In genomic region chr16:24180451-24180850, GRCh38 we compare ENCODE assay signal across 26 cellular contexts.
DNase-seq lines count a peak whose midpoint lies in the region; ATAC-seq, FAIRE-seq and TF ChIP-seq lines count a peak whose summit lies in the region.
"Had no signal": no experiment of that assay in that cellular context is flagged by ENCODE, and none has a peak within 500 bp of the region (broad histone marks: within the 10 kb centered on the region; RNA-seq: fewer than 3 reads in every experiment).

No MANE protein-coding gene starts in this region.

- no peak overlapping the region for H3K4me3 ChIP-seq in HepG2 (replicated peaks in 1 of 3; ENCODE audit: insufficient read depth in 1 of 3, low read depth in 2 of 3, low read length in 3 of 3)
- H3K4me3 ChIP-seq in right lobe of liver = no peak overlapping the region
- no peak overlapping the region for H3K4me3 ChIP-seq in neural progenitor cell
- H3K4me3 ChIP-seq: BLaER1, GM12878 had no signal

- H3K4me1 Mint-ChIP-seq in memory B cell (peaks cover under 1% of the 10 kb centered on the region), neural progenitor cell (no peaks in the 10 kb centered on the region)
- H3K4me1 Mint-ChIP-seq: CD14-positive monocyte had no signal

- no peaks in the 10 kb centered on the region for H3K4me1 ChIP-seq in HepG2 (ENCODE audit: insufficient read depth, low read length)
- H3K4me1 ChIP-seq in right lobe of liver = no peaks in the 10 kb centered on the region
- H3K4me1 ChIP-seq in neural progenitor cell = no peaks in the 10 kb centered on the region
- H3K4me1 ChIP-seq: BE2C, BLaER1 had no signal

- peaks cover 49% of the 10 kb centered on the region for H3K36me3 Mint-ChIP-seq in memory B cell
- no peaks in the 10 kb centered on the region for H3K36me3 Mint-ChIP-seq in neural progenitor cell

- H3K4me2 ChIP-seq in HepG2 (ENCODE audit: low read depth, low read length) = no peak overlapping the region
- no peak overlapping the region for H3K4me2 ChIP-seq in neural progenitor cell
- H3K4me2 ChIP-seq: BLaER1 had no signal

- no peak for TF ChIP-seq CTCF in HepG2 (CRISPR knock-in tag; IDR thresholded peaks at IDR 0.05)
- TF ChIP-seq CTCF in right lobe of liver (IDR thresholded peaks at IDR 0.05) = no peak
- no peak for TF ChIP-seq CTCF in neural progenitor cell (IDR thresholded peaks at IDR 0.05)

- H3K27ac ChIP-seq in HepG2 (ENCODE audit: extremely low read length, insufficient read depth, low read length) = no peak overlapping the region
- no peak overlapping the region for H3K27ac ChIP-seq in right lobe of liver
- no peak overlapping the region for H3K27ac ChIP-seq in neural progenitor cell
- H3K27ac ChIP-seq: 22Rv1, BLaER1 had no signal

- H3K4me3 Mint-ChIP-seq in memory B cell (no peak overlapping the region), neural progenitor cell (no peak overlapping the region)
- H3K4me3 Mint-ChIP-seq: CD14-positive monocyte; CD4-positive, alpha-beta memory T cell; CD4-positive, CD25-positive, alpha-beta regulatory T cell; CD8-positive, alpha-beta memory T cell had no signal

- WGBS in HepG2 (ENCODE audit: low lambda C conversion rate) = 2% methylated on average over 8 of the region's 8 CpGs
- 62% methylated on average over 8 of the region's 8 CpGs for WGBS in right lobe of liver (ENCODE audit: insufficient coverage, low coverage, low lambda C conversion rate, missing lambda C conversion rate)

- FAIRE-seq in HepG2 (lab: Jason Lieb, UNC) = no peak
- FAIRE-seq: A204.1, GM12878, GM12892, GM18507 had no signal

- H3K27ac Mint-ChIP-seq in memory B cell = peak overlapping the region; percentile 53
- no peak overlapping the region for H3K27ac Mint-ChIP-seq in neural progenitor cell
- H3K27ac Mint-ChIP-seq: CD4-positive, alpha-beta memory T cell; CD4-positive, CD25-positive, alpha-beta regulatory T cell; CD8-positive, alpha-beta memory T cell had no signal

- POLR2A ChIA-PET in HepG2 (lab: Yijun Ruan, JAX) = no interaction called here

- in situ Hi-C loops in HepG2 (cut with HindIII; ENCODE audit: extremely low pct_ligation_motif_present, low pct_unique_long_range_greater_than_20kb) = no loop called here

- intact Hi-C loops in HepG2 (cut with micrococcal nuclease; ENCODE audit: unreplicated experiment) = no loop called here
- intact Hi-C loops in right lobe of liver (cut with DNase I) = no loop called here

- TF ChIP-seq EP300 in HepG2 (IDR thresholded peaks at IDR 0.05; ENCODE audit: low read depth in 2 of 2, low read length in 2 of 2) (no peak), HepG2 (CRISPR knock-in tag; IDR thresholded peaks at IDR 0.05; ENCODE audit: borderline replicate concordance) (no peak)

- H3K9me3 ChIP-seq in HepG2 (ENCODE audit: low read length) (no peaks in the 10 kb centered on the region), right lobe of liver (no peaks in the 10 kb centered on the region), neural progenitor cell (ENCODE audit: low read depth) (no peaks in the 10 kb centered on the region)
- H3K9me3 ChIP-seq: BE2C, BLaER1 had no signal

- H3K9ac ChIP-seq in HepG2 (ENCODE audit: insufficient read depth, low read depth, low read length) (no peak overlapping the region), neural progenitor cell (no peak overlapping the region)
- H3K9ac ChIP-seq: BLaER1 had no signal

- no TSS peak for BruUV-seq in HepG2 (replicated peaks; lab: Mats Ljungman, UMichigan)

- H3K36me3 ChIP-seq in HepG2 (replicated peaks in 1 of 2; ENCODE audit: control insufficient read depth in 1 of 2, insufficient read depth in 2 of 2, low read length in 2 of 2) (no peaks in the 10 kb centered on the region), right lobe of liver (no peaks in the 10 kb centered on the region), neural progenitor cell (no peaks in the 10 kb centered on the region)
- H3K36me3 ChIP-seq: BE2C, BLaER1 had no signal

- CTCF ChIA-PET in HepG2 (lab: Yijun Ruan, JAX; ENCODE audit: low intra/inter-chr PET ratio, low total read pairs) = no interaction called here

- H3K79me2 ChIP-seq in HepG2 (ENCODE audit: insufficient read depth, low read length) = no peaks in the 10 kb centered on the region
- no peaks in the 10 kb centered on the region for H3K79me2 ChIP-seq in neural progenitor cell (ENCODE audit: low read depth)

- no peak for TF ChIP-seq POLR2A in HepG2 (IDR thresholded peaks at IDR 0.05; ENCODE audit: insufficient read depth in 1 of 2, low read depth in 2 of 2, low read length in 2 of 2)
- no peak for TF ChIP-seq POLR2A in right lobe of liver (IDR thresholded peaks at IDR 0.05)

- H3F3A ChIP-seq in neural progenitor cell (ENCODE audit: low read depth) = no peaks in the 10 kb centered on the region

- peaks cover 0 to 3% of the 10 kb centered on the region in 2 experiments; a peak in 2 of 5 replicates for H3K27me3 ChIP-seq in HepG2 (ENCODE audit: control insufficient read depth in 1 of 2, insufficient read depth in 2 of 2, low read length in 2 of 2)
- H3K27me3 ChIP-seq in right lobe of liver = peaks cover 0 to 5% of the 10 kb centered on the region in 2 donors
- no peaks in the 10 kb centered on the region for H3K27me3 ChIP-seq in neural progenitor cell
- H3K27me3 ChIP-seq: BE2C, BLaER1 had no signal

- no peaks in the 10 kb centered on the region for H3K9me3 Mint-ChIP-seq in memory B cell
- H3K9me3 Mint-ChIP-seq in neural progenitor cell = no peaks in the 10 kb centered on the region
- H3K9me3 Mint-ChIP-seq: CD14-positive monocyte; CD4-positive, alpha-beta memory T cell; CD8-positive, alpha-beta memory T cell had no signal

- ATAC-seq in HepG2 (no peak), right lobe of liver (no peak), memory B cell (ENCODE audit: low read depth) (no peak)
- ATAC-seq: GM12878 had no signal

- no peak overlapping the region for H2AFZ ChIP-seq in HepG2 (ENCODE audit: low read length)
- no peak overlapping the region for H2AFZ ChIP-seq in neural progenitor cell (replicated peaks)

- H4K20me1 ChIP-seq in HepG2 (ENCODE audit: insufficient read depth, low read length) = no peaks in the 10 kb centered on the region
- peaks cover 22% of the 10 kb centered on the region for H4K20me1 ChIP-seq in neural progenitor cell (ENCODE audit: low read depth)
- H4K20me1 ChIP-seq: BLaER1 had no signal

- DNase-seq in HepG2 (ENCODE audit: low spot score) (no peak), right lobe of liver (no peak), memory B cell (ENCODE audit: low spot score in 2 of 2) (no peak), neural progenitor cell (ENCODE audit: low spot score) (no peak), NCI-H748 treated with DMSO at 0.1 percent for 48 hours (lab: John Stamatoyannopoulos, UW) (no peak)
- DNase-seq: ACHN; BE2C; C1 segment of cervical spinal cord; CD4-positive, alpha-beta memory T cell; CD4-positive, CD25-positive, alpha-beta regulatory T cell; CD8-positive, alpha-beta memory T cell; COR-L47; DMS 273 treated with DMSO at 0.1 percent for 48 hours; DMS153; DMS53; DMS79; DND-41; EL; GDM1 had no signal

- TF ChIP-seq RAD21 in HepG2 (CRISPR knock-in tag; IDR thresholded peaks at IDR 0.05) = no peak

- no peaks in the 10 kb centered on the region for H3K27me3 Mint-ChIP-seq in memory B cell
- peaks cover 4% of the 10 kb centered on the region for H3K27me3 Mint-ChIP-seq in neural progenitor cell (ENCODE audit: insufficient read depth, low read depth)
- H3K27me3 Mint-ChIP-seq: CD4-positive, alpha-beta memory T cell; CD4-positive, CD25-positive, alpha-beta regulatory T cell; CD8-positive, alpha-beta memory T cell had no signal

TF ChIP-seq in HepG2, 621 proteins besides CTCF, POLR2A, EP300 and RAD21:
- TF ChIP-seq HNF4A (CRISPR knock-in tag; IDR thresholded peaks at IDR 0.05) (peak; percentile 9; the same call in 1 of the 2 replicates), ZNF543 (CRISPR knock-in tag; IDR thresholded peaks at IDR 0.05) (no peak), ZBTB7A (CRISPR knock-in tag; IDR thresholded peaks at IDR 0.05) (no peak), PAWR (CRISPR knock-in tag; IDR thresholded peaks at IDR 0.05; ENCODE audit: borderline replicate concordance) (no peak), PAX8 (CRISPR knock-in tag; IDR thresholded peaks at IDR 0.05; ENCODE audit: borderline replicate concordance) (no peak), ZSCAN25 (CRISPR knock-in tag; IDR thresholded peaks at IDR 0.05) (no peak), ZBTB49 (CRISPR knock-in tag; IDR thresholded peaks at IDR 0.05; ENCODE audit: borderline replicate concordance) (no peak)
- TF ChIP-seq, protein P1, sequence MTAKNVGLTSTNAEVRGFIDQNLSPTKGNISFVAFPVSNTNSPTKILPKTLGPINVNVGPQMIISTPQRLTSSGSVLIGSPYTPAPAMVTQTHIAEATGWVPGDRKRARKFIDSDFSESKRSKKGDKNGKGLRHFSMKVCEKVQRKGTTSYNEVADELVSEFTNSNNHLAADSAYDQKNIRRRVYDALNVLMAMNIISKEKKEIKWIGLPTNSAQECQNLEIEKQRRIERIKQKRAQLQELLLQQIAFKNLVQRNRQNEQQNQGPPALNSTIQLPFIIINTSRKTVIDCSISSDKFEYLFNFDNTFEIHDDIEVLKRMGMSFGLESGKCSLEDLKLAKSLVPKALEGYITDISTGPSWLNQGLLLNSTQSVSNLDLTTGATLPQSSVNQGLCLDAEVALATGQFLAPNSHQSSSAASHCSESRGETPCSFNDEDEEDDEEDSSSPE (CRISPR knock-in tag; IDR thresholded peaks at IDR 0.05) = no peak
